Comparison of ENCODE assay signal across 8 cellular contexts in the genomic region with DNA sequence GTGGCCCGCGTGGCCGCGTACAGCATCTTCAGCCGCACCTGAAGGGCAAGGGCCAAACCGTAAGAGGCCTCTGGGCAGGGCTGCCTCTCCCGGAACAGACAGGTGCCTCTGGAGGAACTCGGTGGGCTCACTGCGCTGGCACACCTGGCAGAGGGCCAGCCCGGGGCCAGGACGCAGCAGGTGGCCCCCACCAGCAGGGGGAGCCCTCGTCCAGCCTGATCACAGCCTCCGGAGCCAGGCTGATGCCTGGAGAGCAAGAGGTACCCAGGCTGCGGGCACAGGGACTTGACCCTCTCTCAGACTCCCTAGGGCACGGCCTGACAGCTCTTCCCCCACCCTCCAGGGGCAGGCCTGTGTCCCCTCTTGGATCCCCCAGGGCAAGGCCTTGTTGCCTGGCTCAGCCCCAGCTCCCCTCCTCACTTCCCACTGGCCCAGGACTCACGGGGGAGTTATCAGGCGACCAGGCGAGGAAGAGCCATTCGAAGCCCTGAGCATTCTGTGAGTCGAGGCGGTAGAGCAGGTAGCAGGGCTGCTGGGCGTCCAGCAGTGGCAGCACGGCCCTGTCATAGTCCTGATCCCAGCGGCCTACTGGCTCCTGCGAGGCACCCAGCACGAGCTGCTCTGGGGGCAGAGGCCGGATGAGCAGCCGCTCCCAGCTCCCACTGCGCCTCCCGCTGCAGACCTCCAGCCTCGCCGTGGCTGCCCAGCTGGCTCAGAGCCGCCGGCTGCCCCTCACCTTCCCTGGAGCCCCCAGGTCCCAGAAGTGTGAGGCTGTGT. TPM values are rescaled to one million over a fixed set of nuclear protein-coding genes. Genes with fewer than 3 reads are reported as not detected.
DNase-seq lines count a peak whose midpoint lies in the region; ATAC-seq, FAIRE-seq and TF ChIP-seq lines count a peak whose summit lies in the region.

No MANE protein-coding gene starts in this region.

- H3K4me2 ChIP-seq in BLaER1 (peak overlapping the region; percentile 81), HCT116 (ENCODE audit: low read length) (no peak overlapping the region; the same call in 1 of the 2 replicates), PC-3 (ENCODE audit: low read length) (no peak overlapping the region)

- TF ChIP-seq CTCF in HCT116 (IDR thresholded peaks at IDR 0.05 in 2 of 3, conservative IDR thresholded peaks at IDR 0.05 in 1 of 3; ENCODE audit: borderline replicate concordance in 1 of 3, insufficient read depth in 1 of 3, low read depth in 2 of 3, low read length in 2 of 3): peak in 2 of 3 experiments; percentile 92 to 97; a peak in 4 of 6 replicates
- TF ChIP-seq CTCF in PC-3 (conservative IDR thresholded peaks at IDR 0.05; ENCODE audit: low read depth, low read length): peak; percentile 97
- peak; percentile 82 for TF ChIP-seq CTCF in fibroblast of the aortic adventitia (IDR thresholded peaks at IDR 0.05; ENCODE audit: insufficient read depth, low read length)
- TF ChIP-seq CTCF in progenitor cell of endocrine pancreas (IDR thresholded peaks at IDR 0.05; ENCODE audit: unreplicated experiment): peak; percentile 80

- peaks cover 2% of the 10 kb centered on the region for H3K36me3 Mint-ChIP-seq in progenitor cell of endocrine pancreas (ENCODE audit: insufficient read depth)

- no peaks in the 10 kb centered on the region for H3K9me3 Mint-ChIP-seq in progenitor cell of endocrine pancreas (ENCODE audit: low read depth)

- RAD21 ChIA-PET in HCT116 (lab: Charles Lee; ENCODE audit: low non-redundant PET in 1 of 2, low total read pairs in 2 of 2, uncharacterized antibody in 2 of 2, unreplicated experiment in 2 of 2): interaction anchor here in 1 of 2 experiments (0.6 kb wide), 2 partner anchors 11 to 103 kb away, joined by 3 to 5 read pairs; no protein-coding TSS in a partner anchor

- no peak for TF ChIP-seq RAD21 in HCT116 (IDR thresholded peaks at IDR 0.05; ENCODE audit: low read depth)

- H3K27me3 Mint-ChIP-seq in progenitor cell of endocrine pancreas: no peaks in the 10 kb centered on the region

- H3K4me3 ChIP-seq in BLaER1 (peak overlapping the region; percentile 47), HCT116 (replicated peaks in 1 of 2; ENCODE audit: low read depth in 1 of 2, low read length in 2 of 2) (no peak overlapping the region), PC-3 (ENCODE audit: low read length) (no peak overlapping the region), fibroblast of the aortic adventitia (ENCODE audit: low read depth, low read length) (no peak overlapping the region)

- CTCF ChIA-PET in HCT116 (lab: Charles Lee): interaction anchor here (0.6 to 2.8 kb wide), 10 partner anchors 9 to 153 kb away, joined by 3 to 37 read pairs (median 4); a partner anchor contains a TSS
- CTCF ChIA-PET in PC-3 (lab: Charles Lee): interaction anchor here (1.0 to 1.2 kb wide), 3 partner anchors 12 to 107 kb away, joined by 3 to 7 read pairs (median 3); no protein-coding TSS in a partner anchor

- H4K20me1 ChIP-seq in BLaER1 (peaks cover 26% of the 10 kb centered on the region), HCT116 (ENCODE audit: insufficient read depth) (no peaks in the 10 kb centered on the region), PC-3 (ENCODE audit: low read length) (no peaks in the 10 kb centered on the region)

- peak; percentile 75 for ATAC-seq in HCT116
- ATAC-seq in PC-3: peak; percentile 61

- peaks cover 60% of the 10 kb centered on the region for H3K36me3 ChIP-seq in BLaER1
- H3K36me3 ChIP-seq in HCT116 (ENCODE audit: control insufficient read depth in 1 of 2, insufficient read depth in 2 of 2, low read length in 2 of 2): peaks cover 17% of the 10 kb centered on the region in 2 experiments; a peak in 3 of 4 replicates
- H3K36me3 ChIP-seq in PC-3 (ENCODE audit: low read depth, low read length): peaks cover 37% of the 10 kb centered on the region

- H3F3A ChIP-seq in PC-3 (ENCODE audit: low read length, unreplicated experiment): no peaks in the 10 kb centered on the region

- intact Hi-C loops in HCT116 (cut with micrococcal nuclease): loop anchor here (1.0 kb wide), 1 partner anchor 108 kb away; no protein-coding TSS in a partner anchor
- intact Hi-C loops in PC-3 (cut with micrococcal nuclease): no loop called here

- H3K27ac ChIP-seq in BLaER1 (peak overlapping the region; percentile 86), HCT116 (ENCODE audit: low read depth, low read length) (no peak overlapping the region), PC-3 (ENCODE audit: low read length) (no peak overlapping the region)

- H3K27me3 ChIP-seq in BLaER1 (no peaks in the 10 kb centered on the region), HCT116 (ENCODE audit: insufficient read depth, low read length) (no peaks in the 10 kb centered on the region), PC-3 (ENCODE audit: low read length) (no peaks in the 10 kb centered on the region)

- TF ChIP-seq POLR2A in HCT116 (IDR thresholded peaks at IDR 0.05; ENCODE audit: borderline replicate concordance, extremely low read depth, insufficient read depth, insufficient read length): no peak

- H3K4me1 ChIP-seq in BLaER1 (peaks cover 95% of the 10 kb centered on the region), HCT116 (ENCODE audit: control insufficient read depth in 1 of 2, insufficient read depth in 2 of 2, low read length in 2 of 2) (peaks cover 3 to 6% of the 10 kb centered on the region in 2 experiments; a peak in 3 of 4 replicates), PC-3 (ENCODE audit: insufficient read depth, low read length) (peaks cover 6% of the 10 kb centered on the region)

- peaks cover 10% of the 10 kb centered on the region for H3K79me2 ChIP-seq in HCT116 (ENCODE audit: insufficient read depth, low read length)
- peaks cover 29% of the 10 kb centered on the region for H3K79me2 ChIP-seq in PC-3 (ENCODE audit: low read length)

- H3K4me3 Mint-ChIP-seq in progenitor cell of endocrine pancreas (ENCODE audit: low read depth): no peak overlapping the region

- no peaks in the 10 kb centered on the region for H3K4me1 Mint-ChIP-seq in progenitor cell of endocrine pancreas (ENCODE audit: low read depth)

- H3K9me2 ChIP-seq in HCT116 (ENCODE audit: insufficient read depth) (no peaks in the 10 kb centered on the region), PC-3 (replicated peaks; ENCODE audit: low read length) (no peaks in the 10 kb centered on the region)

- no TSS peak for BruUV-seq in HCT116 (replicated peaks; lab: Mats Ljungman, UMichigan)
- BruUV-seq in PC-3 (replicated peaks; lab: Mats Ljungman, UMichigan): no TSS peak

- H3K9ac ChIP-seq in BLaER1 (peak overlapping the region; percentile 67), HCT116 (ENCODE audit: low read length) (no peak overlapping the region), PC-3 (ENCODE audit: low read length) (no peak overlapping the region)

- H3K9me3 ChIP-seq in BLaER1 (no peaks in the 10 kb centered on the region), HCT116 (ENCODE audit: control insufficient read depth in 1 of 2, insufficient read depth in 1 of 2, low read depth in 1 of 2, low read length in 2 of 2) (no peaks in the 10 kb centered on the region), PC-3 (ENCODE audit: low read length) (no peaks in the 10 kb centered on the region)

- peak; percentile 80 for FAIRE-seq in urothelium cell line (lab: Jason Lieb, UNC)

- DNase-seq in HCT116 (ENCODE audit: low read depth, low spot score) (no peak), PC-3 (peak; percentile 77), fibroblast of the aortic adventitia (ENCODE audit: low read depth) (peak; percentile 49), progenitor cell of endocrine pancreas (ENCODE audit: low spot score, unreplicated experiment) (peak; percentile 64), urothelium cell line (ENCODE audit: low spot score) (peak; percentile 82), middle frontal gyrus (ENCODE audit: extremely low spot score, low spot score) (no peak)
- DNase-seq in activated T-cell treated with anti-CD3 and anti-CD28 coated beads, Interleukin-2, amount 50 U/mL, for 48 hours: peak; percentile 94 to 95

- POLR2A ChIA-PET in HCT116 (lab: Charles Lee): interaction anchor here (1.0 to 1.4 kb wide), 2 partner anchors 9 to 47 kb away, joined by 3 to 4 read pairs; a partner anchor contains a TSS
- POLR2A ChIA-PET in PC-3 (lab: Charles Lee; ENCODE audit: unreplicated experiment): no interaction called here

- H3K27ac Mint-ChIP-seq in progenitor cell of endocrine pancreas: no peak overlapping the region

- H2AFZ ChIP-seq in HCT116 (ENCODE audit: low read depth, low read length, poor library complexity, severe bottlenecking) (no peak overlapping the region), PC-3 (ENCODE audit: low read length) (no peak overlapping the region)

TF ChIP-seq in HCT116, 20 proteins besides CTCF, POLR2A, EP300 and RAD21:
- TF ChIP-seq SP1 (IDR thresholded peaks at IDR 0.05; ENCODE audit: low read depth) (no peak), SRF (IDR thresholded peaks at IDR 0.05; ENCODE audit: low read depth) (no peak)
TF ChIP-seq in HCT116: peak in this region for 0.

RNA-seq across cellular contexts. Expression of a gene that starts 6.2 kb away (rescaled TPM):
- 0.15 TPM for total RNA-seq in HCT116 (2021; ENCODE audit: unreplicated experiment)
- polyA plus RNA-seq in HCT116 (2012): 0.14 and 0.16 TPM in 2 replicates
- total RNA-seq in PC-3 (2014; rRNA removed): not detected in 2 replicates
- total RNA-seq in fibroblast of the aortic adventitia (ENCODE audit: low replicate concordance): not detected in 2 replicates
- not detected in 2 replicates for total RNA-seq in progenitor cell of endocrine pancreas

RNA-seq across cellular contexts. Expression of a gene that starts 7.3 kb away (rescaled TPM):
- total RNA-seq in HCT116 (2021; ENCODE audit: unreplicated experiment) (100 TPM), PC-3 (2014; rRNA removed) (147 and 166 TPM in 2 replicates), fibroblast of the aortic adventitia (ENCODE audit: low replicate concordance) (97.5 and 109 TPM in 2 replicates), progenitor cell of endocrine pancreas (27.6 and 31.5 TPM in 2 replicates)
- 139 and 142 TPM in 2 replicates for polyA plus RNA-seq in HCT116 (2012)

RNA-seq across cellular contexts. Expression of a gene that starts 13.9 kb away (rescaled TPM):
- total RNA-seq in HCT116 (2021; ENCODE audit: unreplicated experiment) (16.6 TPM), PC-3 (2014; rRNA removed) (8.5 and 12.4 TPM in 2 replicates), fibroblast of the aortic adventitia (ENCODE audit: low replicate concordance) (27.4 and 42.4 TPM in 2 replicates), progenitor cell of endocrine pancreas (6.1 and 6.7 TPM in 2 replicates)
- 18.3 and 18.8 TPM in 2 replicates for polyA plus RNA-seq in HCT116 (2012)

RNA-seq across cellular contexts. Expression of a gene that starts 33.7 kb away (rescaled TPM):
- total RNA-seq in HCT116 (2021; ENCODE audit: unreplicated experiment): 74.0 TPM
- polyA plus RNA-seq in HCT116 (2012): 97.3 and 97.6 TPM in 2 replicates
- 63.5 and 69.5 TPM in 2 replicates for total RNA-seq in PC-3 (2014; rRNA removed)
- total RNA-seq in fibroblast of the aortic adventitia (ENCODE audit: low replicate concordance): 18.8 and 40.8 TPM in 2 replicates
- total RNA-seq in progenitor cell of endocrine pancreas: 29.5 and 32.2 TPM in 2 replicates

RNA-seq across cellular contexts. Expression of a gene that starts 46.8 kb away (rescaled TPM):
- total RNA-seq in HCT116 (2021; ENCODE audit: unreplicated experiment): 89.7 TPM
- polyA plus RNA-seq in HCT116 (2012): 50.1 and 56.1 TPM in 2 replicates
- total RNA-seq in PC-3 (2014; rRNA removed): 56.2 and 56.4 TPM in 2 replicates
- 39.6 and 61.5 TPM in 2 replicates for total RNA-seq in fibroblast of the aortic adventitia (ENCODE audit: low replicate concordance)
- 89.3 and 93.1 TPM in 2 replicates for total RNA-seq in progenitor cell of endocrine pancreas

Comparison
In these comparisons a context has a peak if more than half of its experiments do, and no peak if none do; other contexts are left out.
1. DNase-seq: peak in PC-3 (single experiment), activated T-cell treated with anti-CD3 and anti-CD28 coated beads, Interleukin-2, amount 50 U/mL, for 48 hours (2 of 2), fibroblast of the aortic adventitia (single experiment), progenitor cell of endocrine pancreas (single experiment) and urothelium cell line (single experiment); none in HCT116 (single experiment) and middle frontal gyrus (single experiment).
2. Peak in every context shown above with its lines, with median percentiles within 50 percentile points of each other: CTCF ChIP-seq.